Comparison of ENCODE assay signal across 8 cellular contexts in genomic region chr17:55549140-55549539, GRCh38. TPM values are rescaled to one million over a fixed set of nuclear protein-coding genes. Genes with fewer than 3 reads are reported as not detected.
A peak's percentile ranks its signal among the peaks of the same experiment; 100 is the strongest.
DNase-seq lines count a peak whose midpoint lies in the region; ATAC-seq and TF ChIP-seq lines count a peak whose summit lies in the region.

No MANE protein-coding gene starts in this region.

- TF ChIP-seq EP300 in sigmoid colon (IDR thresholded peaks at IDR 0.05), result no peak

- intact Hi-C loops in right lobe of liver (cut with DNase I) (no loop called here), sigmoid colon (cut with DNase I) (no loop called here)

- ATAC-seq in right lobe of liver, result peak; percentile 48 to 77 (median 60)

- TF ChIP-seq POLR2A in right lobe of liver (IDR thresholded peaks at IDR 0.05), result no peak
- TF ChIP-seq POLR2A in sigmoid colon (IDR thresholded peaks at IDR 0.05), result no peak
- no peak for TF ChIP-seq POLR2A in Peyer's patch (IDR thresholded peaks at IDR 0.05)

- H3K9me3 ChIP-seq in right lobe of liver (no peaks in the 10 kb centered on the region), sigmoid colon (no peaks in the 10 kb centered on the region), Peyer's patch (no peaks in the 10 kb centered on the region)

- H3K36me3 ChIP-seq in GM06990 (ENCODE audit: control insufficient read depth, insufficient read depth, low read length) (no peaks in the 10 kb centered on the region), right lobe of liver (no peaks in the 10 kb centered on the region), sigmoid colon (no peaks in the 10 kb centered on the region), Peyer's patch (no peaks in the 10 kb centered on the region)

- H3K27ac ChIP-seq in right lobe of liver, result no peak overlapping the region
- H3K27ac ChIP-seq in sigmoid colon, result no peak overlapping the region
- no peak overlapping the region for H3K27ac ChIP-seq in Peyer's patch

- TF ChIP-seq CTCF in GM06990 (IDR thresholded peaks at IDR 0.05; ENCODE audit: insufficient read depth, low read length, poor library complexity, severe bottlenecking), result peak; percentile 58
- TF ChIP-seq CTCF in right lobe of liver (IDR thresholded peaks at IDR 0.05), result peak; percentile 20 to 49 (median 23)
- no peak for TF ChIP-seq CTCF in sigmoid colon (IDR thresholded peaks at IDR 0.05)
- TF ChIP-seq CTCF in Peyer's patch (IDR thresholded peaks at IDR 0.05), result peak in 3 of 6 experiments; percentile 6 to 27 (median 21)

- 48% methylated on average over 2 of the region's 2 CpGs for WGBS in right lobe of liver (ENCODE audit: insufficient coverage, low coverage, low lambda C conversion rate, missing lambda C conversion rate)
- 31 to 61% methylated on average over 2 of the region's 2 CpGs for WGBS in sigmoid colon, 2 donors

- no peaks in the 10 kb centered on the region; the same call in 1 of the 2 replicates for H3K27me3 ChIP-seq in GM06990 (replicated peaks; ENCODE audit: control insufficient read depth, insufficient read depth, low read length)
- H3K27me3 ChIP-seq in right lobe of liver, result no peaks in the 10 kb centered on the region
- H3K27me3 ChIP-seq in sigmoid colon, result no peaks in the 10 kb centered on the region
- H3K27me3 ChIP-seq in Peyer's patch, result no peaks in the 10 kb centered on the region

- H3K4me1 ChIP-seq in right lobe of liver, result no peaks in the 10 kb centered on the region
- H3K4me1 ChIP-seq in sigmoid colon, result no peaks in the 10 kb centered on the region
- H3K4me1 ChIP-seq in Peyer's patch, result no peaks in the 10 kb centered on the region

- no peak for DNase-seq in GM06990 (ENCODE audit: extremely low read depth, insufficient read length)
- DNase-seq in HuH-7.5 (ENCODE audit: low spot score), result peak; percentile 33
- peak; percentile 15 for DNase-seq in SW480 (ENCODE audit: low spot score)
- DNase-seq in right lobe of liver, result no peak
- DNase-seq in sigmoid colon, result no peak
- no peak for DNase-seq in NCI-H1105 treated with DMSO at 0.1 percent for 48 hours (lab: John Stamatoyannopoulos, UW)
- no peak for DNase-seq in occipital lobe (lab: John Stamatoyannopoulos, UW)
- no peak for DNase-seq in Peyer's patch

- H3K4me3 ChIP-seq in GM06990 (replicated peaks; ENCODE audit: low read depth, low read length) (no peak overlapping the region), right lobe of liver (no peak overlapping the region), sigmoid colon (no peak overlapping the region), Peyer's patch (no peak overlapping the region)

RNA-seq across cellular contexts. Expression of gene SMIM36, which starts 37.9 kb away (rescaled TPM):
- total RNA-seq in right lobe of liver (not detected), sigmoid colon (not detected), occipital lobe (not detected), Peyer's patch (not detected)
- polyA plus RNA-seq in sigmoid colon, result not detected

Comparison
In these comparisons a context has a peak if more than half of its experiments do, and no peak if none do; other contexts are left out.
1. DNase-seq: peak in HuH-7.5 (single experiment) and SW480 (single experiment); none in GM06990 (single experiment), right lobe of liver (0 of 3), sigmoid colon (single experiment), NCI-H1105 treated with DMSO at 0.1 percent for 48 hours (single experiment), occipital lobe (single experiment) and Peyer's patch (0 of 3).
2. CTCF ChIP-seq: peak in GM06990 (single experiment) and right lobe of liver (4 of 4); none in sigmoid colon (0 of 4).